ENCODE assay signal across 8 cellular contexts in genomic region chr17:61926831-61927210, GRCh38. TPM values are rescaled to one million over a fixed set of nuclear protein-coding genes. Genes with fewer than 3 reads are reported as not detected.
DNase-seq lines count a peak whose midpoint lies in the region; ATAC-seq, FAIRE-seq and TF ChIP-seq lines count a peak whose summit lies in the region.

No MANE protein-coding gene starts in this region.

- CTCF ChIA-PET in AG04450 (lab: Charles Lee), result no interaction called here
- CTCF ChIA-PET in K562 (lab: Yijun Ruan, JAX; ENCODE audit: low intra/inter-chr PET ratio), result no interaction called here

- H3K4me3 ChIP-seq in AG04450 (ENCODE audit: low read depth, low read length), result peak overlapping the region; percentile 89
- peak overlapping the region; percentile 74 for H3K4me3 ChIP-seq in K562
- peak overlapping the region; percentile 59 to 76 (median 66) for H3K4me3 ChIP-seq in right lobe of liver
- H3K4me3 ChIP-seq in tibial nerve, result peak overlapping the region; percentile 57 to 74 (median 64)

- WGBS in K562 (ENCODE audit: insufficient coverage, low coverage, missing lambda C conversion rate), result 6% methylated on average over 4 of the region's 4 CpGs
- WGBS in right lobe of liver (ENCODE audit: insufficient coverage, low coverage, low lambda C conversion rate, missing lambda C conversion rate), result 14% methylated on average over 4 of the region's 4 CpGs
- WGBS in tibial nerve, 2 donors, result 14 to 16% methylated on average over 4 of the region's 4 CpGs

- H3K9me1 ChIP-seq in K562 (ENCODE audit: control insufficient read depth, insufficient read depth, low read length), result no peaks in the 10 kb centered on the region

- H3K4me2 ChIP-seq in K562 (ENCODE audit: insufficient read depth, low read length), result peak overlapping the region; percentile 97

- peak overlapping the region; percentile 90 for H3K27ac ChIP-seq in AG04450 (ENCODE audit: low read depth, low read length)
- peak overlapping the region; percentile 87 for H3K27ac ChIP-seq in K562 (ENCODE audit: extremely low read depth, low read depth, low read length)
- H3K27ac ChIP-seq in right lobe of liver, result peak overlapping the region; percentile 53 to 75 (median 73)
- peak overlapping the region; percentile 61 to 92 (median 84) for H3K27ac ChIP-seq in tibial nerve

- H3K27me3 ChIP-seq in AG04450 (ENCODE audit: control insufficient read depth, insufficient read depth, low read length) (no peaks in the 10 kb centered on the region), K562 (ENCODE audit: control insufficient read depth in 2 of 2, insufficient read depth in 2 of 2, low read length in 2 of 2) (no peaks in the 10 kb centered on the region), right lobe of liver (no peaks in the 10 kb centered on the region), tibial nerve (no peaks in the 10 kb centered on the region)

- peaks cover 20% of the 10 kb centered on the region for H3K79me2 ChIP-seq in K562 (ENCODE audit: control insufficient read depth, insufficient read depth, low read length)

- intact Hi-C loops in K562 (cut with micrococcal nuclease), result no loop called here
- intact Hi-C loops in right lobe of liver (cut with DNase I), result no loop called here

- no peak for TF ChIP-seq RAD21 in K562 (CRISPR knock-in tag; conservative IDR thresholded peaks at IDR 0.05 in 1 of 2, IDR thresholded peaks at IDR 0.05 in 1 of 2)

- POLR2A ChIA-PET in AG04450 (lab: Yijun Ruan, JAX) (no interaction called here), K562 (lab: Yijun Ruan, JAX) (no interaction called here)

- peak overlapping the region; percentile 97 for H2AFZ ChIP-seq in K562 (ENCODE audit: low read depth, low read length)

- no TSS peak for BruUV-seq in K562 (replicated peaks; lab: Mats Ljungman, UMichigan)

- ATAC-seq in HG03097 (IDR thresholded peaks at IDR 0.05; ENCODE audit: low FRiP score, unreplicated experiment) (peak; percentile 9), K562 (no peak), right lobe of liver (no peak)

- H3K9ac ChIP-seq in K562 (ENCODE audit: insufficient read depth in 1 of 2, low read depth in 2 of 2, low read length in 2 of 2), result peak overlapping the region; percentile 92 to 100

- H3K9me3 ChIP-seq in AG04450 (ENCODE audit: control insufficient read depth, insufficient read depth, low read length) (no peaks in the 10 kb centered on the region), K562 (replicated peaks; ENCODE audit: control insufficient read depth, insufficient read depth, low read depth, low read length) (no peaks in the 10 kb centered on the region), right lobe of liver (no peaks in the 10 kb centered on the region), tibial nerve (no peaks in the 10 kb centered on the region)

- H4K20me1 ChIP-seq in K562 (replicated peaks; ENCODE audit: control insufficient read depth, insufficient read depth, low read length), result no peaks in the 10 kb centered on the region

- TF ChIP-seq POLR2A in K562 (conservative IDR thresholded peaks at IDR 0.05) (no peak), right lobe of liver (IDR thresholded peaks at IDR 0.05) (no peak), tibial nerve (IDR thresholded peaks at IDR 0.05) (no peak)

- TF ChIP-seq EP300 in K562 (IDR thresholded peaks at IDR 0.05; ENCODE audit: low read length), result no peak
- TF ChIP-seq EP300 in tibial nerve (IDR thresholded peaks at IDR 0.05), result no peak

- DNase-seq in AG04450 (ENCODE audit: low read depth, low spot score) (peak; percentile 7), K562 (ENCODE audit: extremely low read depth in 1 of 4, low spot score in 3 of 4) (peak in 1 of 4 experiments; percentile 27), right lobe of liver (no peak), tibial nerve (ENCODE audit: low spot score in 2 of 2) (no peak), NCI-H2081 (lab: John Stamatoyannopoulos, UW) (no peak), NCI-H2029 treated with DMSO at 0.1 percent for 48 hours (lab: John Stamatoyannopoulos, UW) (no peak), NCI-H1048 (lab: John Stamatoyannopoulos, UW) (no peak)

- FAIRE-seq in K562 (lab: Jason Lieb, UNC), result no peak

- H3K36me3 ChIP-seq in K562 (ENCODE audit: control insufficient read depth, insufficient read depth, low read length), result peaks cover 24% of the 10 kb centered on the region
- H3K36me3 ChIP-seq in right lobe of liver, result peaks cover 0 to 8% (median 0%) of the 10 kb centered on the region in 4 donors
- H3K36me3 ChIP-seq in tibial nerve, result peaks cover 0 to 33% (median 0%) of the 10 kb centered on the region in 3 donors

- in situ Hi-C loops in K562 (cut with MboI), result no loop called here

- H3K4me1 ChIP-seq in K562 (replicated peaks in 1 of 2; ENCODE audit: control insufficient read depth in 2 of 2, insufficient read depth in 2 of 2, low read length in 2 of 2) (peaks cover 0 to 9% of the 10 kb centered on the region in 2 experiments; a peak in 2 of 5 replicates), right lobe of liver (peaks cover 0 to 7% (median 2%) of the 10 kb centered on the region in 4 donors), tibial nerve (peaks cover 0 to 26% (median 15%) of the 10 kb centered on the region in 4 donors)

- TF ChIP-seq CTCF in AG04450 (IDR thresholded peaks at IDR 0.05; ENCODE audit: low read depth, low read length), result no peak
- TF ChIP-seq CTCF in K562 (IDR thresholded peaks at IDR 0.05 in 2 of 3, conservative IDR thresholded peaks at IDR 0.05 in 1 of 3; ENCODE audit: insufficient read depth in 2 of 3, low read depth in 1 of 3, low read length in 3 of 3), result no peak
- no peak for TF ChIP-seq CTCF in right lobe of liver (IDR thresholded peaks at IDR 0.05)
- TF ChIP-seq CTCF in tibial nerve (IDR thresholded peaks at IDR 0.05), result no peak

TF ChIP-seq in K562, 482 proteins besides CTCF, POLR2A, EP300 and RAD21 (continues in another document):
- TF ChIP-seq ZNF444 (CRISPR knock-in tag; IDR thresholded peaks at IDR 0.05) (no peak), LCOR (CRISPR knock-in tag; IDR thresholded peaks at IDR 0.05) (no peak), EWSR1 (IDR thresholded peaks at IDR 0.05; ENCODE audit: borderline replicate concordance, low read depth, partially characterized antibody) (peak; percentile 15), BRF2 (IDR thresholded peaks at IDR 0.05; ENCODE audit: borderline replicate concordance, insufficient read depth, insufficient read length) (no peak), SRSF3 (IDR thresholded peaks at IDR 0.05; ENCODE audit: insufficient read depth, low read length) (no peak), ELK3 (CRISPR knock-in tag; IDR thresholded peaks at IDR 0.05) (no peak), MEF2A (IDR thresholded peaks at IDR 0.05; ENCODE audit: control insufficient read depth, low read depth, low read length) (peak; percentile 19; the same call in 1 of the 2 replicates), SETDB1 (IDR thresholded peaks at IDR 0.05; ENCODE audit: low read length) (no peak)

RNA-seq across cellular contexts. Expression of gene INTS2, which starts 1.0 kb away (rescaled TPM):
- 7.6 and 10.4 TPM in 2 replicates for polyA plus RNA-seq in AG04450 (2011; rRNA removed)
- 11.2 and 21.1 TPM in 2 replicates for polyA minus RNA-seq in AG04450 (2011; rRNA and poly(A)+ RNA removed)
- total RNA-seq in K562 (2011; cell fraction: chromatin; rRNA removed; ENCODE audit: low replicate concordance), result 49.4 and 102 TPM in 2 replicates
- 24.5 and 30.0 TPM in 2 replicates for total RNA-seq in K562 (2011; cell fraction: nucleolus; rRNA removed)
- 41.1 and 51.8 TPM in 2 replicates for total RNA-seq in K562 (2011; cell fraction: nucleoplasm; rRNA removed)
- total RNA-seq in K562 (2014; rRNA removed), result 11.4 and 13.1 TPM in 2 replicates
- 23.1 and 26.4 TPM in 2 replicates for total RNA-seq in K562 (2014; rRNA removed; fragmentation: Illumina TruSeq; extraction: Trizol)
- total RNA-seq in K562 (2015; rRNA removed; fragmentation: Illumina TruSeq; extraction: Trizol), result 17.6 and 19.8 TPM in 2 replicates
- total RNA-seq in K562 (2021), result 20.6 and 21.1 TPM in 2 replicates
- polyA plus RNA-seq in K562 (2011; rRNA removed), result 22.6 and 24.7 TPM in 2 replicates
- 6.9 and 13.6 TPM in 2 replicates for polyA plus RNA-seq in K562 (2011; cell fraction: cytosol; rRNA removed)
- 16.2 and 21.3 TPM in 2 replicates for polyA plus RNA-seq in K562 (2011; cell fraction: nucleus; rRNA removed)
- polyA plus RNA-seq in K562 (2012), result 6.3 and 7.6 TPM in 2 replicates
- 11.9 and 12.8 TPM in 2 replicates for polyA plus RNA-seq in K562 (2014; fragmentation: Illumina TruSeq; extraction: Trizol)
- polyA plus RNA-seq in K562 (2014; fragmentation: Nextera tagmentation; extraction: Ambion mirVana), result 1 to 10 TPM; 4.8 to 5.9 TPM
- polyA plus RNA-seq in K562 (2014; rRNA removed), result 8.9 and 10.8 TPM in 2 replicates
- polyA minus RNA-seq in K562 (2011; rRNA and poly(A)+ RNA removed), result 68.6 and 79.4 TPM in 2 replicates
- 22.8 and 31.0 TPM in 2 replicates for polyA minus RNA-seq in K562 (2011; cell fraction: cytosol; rRNA and poly(A)+ RNA removed)
- polyA minus RNA-seq in K562 (2011; cell fraction: nucleus; rRNA and poly(A)+ RNA removed), result 17.4 and 30.9 TPM in 2 replicates
- total RNA-seq in right lobe of liver, result 1 to 10 TPM; 4.2 to 6.5 (median 4.9) TPM
- total RNA-seq in tibial nerve, result 10 to 100 TPM; 10.0 to 15.5 (median 13.0) TPM
